Comparison of ENCODE assay signal across 22 cellular contexts in the genomic region with DNA sequence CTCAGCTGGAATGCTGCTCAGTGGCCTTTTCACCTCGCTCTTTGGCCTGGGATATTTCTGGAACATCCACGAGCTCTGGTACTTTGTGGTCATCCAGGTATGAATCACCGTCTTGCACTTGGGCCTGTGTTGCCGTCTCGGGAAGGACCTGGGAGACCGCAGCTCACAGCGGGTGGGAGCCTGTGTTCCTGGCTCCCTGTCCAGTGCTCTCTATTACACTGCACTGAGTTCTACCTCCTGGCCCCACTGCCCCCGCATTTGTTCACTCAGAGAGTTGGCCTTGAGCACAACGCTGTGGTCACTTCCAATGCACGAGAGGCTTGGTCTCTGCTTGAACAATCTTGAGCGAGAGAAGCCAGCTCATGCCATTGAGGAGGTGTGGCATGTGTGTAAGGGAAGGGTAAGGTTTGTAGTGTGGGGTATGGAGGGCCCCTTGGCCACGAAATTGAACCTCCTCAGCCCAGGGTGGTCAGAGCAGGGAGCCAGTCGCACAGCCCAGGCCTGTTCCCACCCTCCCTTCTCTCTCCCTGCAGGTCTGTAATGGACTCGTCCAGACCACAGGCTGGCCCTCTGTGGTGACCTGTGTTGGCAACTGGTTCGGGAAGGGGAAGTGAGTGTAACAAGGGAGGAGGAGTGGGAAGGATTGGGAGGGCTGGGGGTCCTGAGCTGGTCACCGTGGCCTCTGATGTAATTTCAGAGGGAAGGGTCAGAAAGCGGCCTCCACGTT. TPM values are rescaled to one million over a fixed set of nuclear protein-coding genes. Genes with fewer than 3 reads are reported as not detected.
DNase-seq lines count a peak whose midpoint lies in the region; ATAC-seq, FAIRE-seq and TF ChIP-seq lines count a peak whose summit lies in the region.
"Had no signal": no experiment of that assay in that cellular context is flagged by ENCODE, and none has a peak within 500 bp of the region (broad histone marks: within the 10 kb centered on the region; RNA-seq: fewer than 3 reads in every experiment).

No MANE protein-coding gene starts in this region.

- CTCF ChIA-PET in HepG2 (lab: Yijun Ruan, JAX; ENCODE audit: low intra/inter-chr PET ratio, low total read pairs), result no interaction called here

- no peak overlapping the region for H3K9ac ChIP-seq in HepG2 (ENCODE audit: insufficient read depth, low read depth, low read length)

- H3K9me3 ChIP-seq in HepG2 (ENCODE audit: low read length), result no peaks in the 10 kb centered on the region
- H3K9me3 ChIP-seq: heart left ventricle, suprapubic skin had no signal

- TF ChIP-seq RAD21 in HepG2 (CRISPR knock-in tag; IDR thresholded peaks at IDR 0.05), result no peak

- TF ChIP-seq EP300 in HepG2 (IDR thresholded peaks at IDR 0.05; ENCODE audit: low read depth in 2 of 2, low read length in 2 of 2), result no peak
- no peak for TF ChIP-seq EP300 in HepG2 (CRISPR knock-in tag; IDR thresholded peaks at IDR 0.05; ENCODE audit: borderline replicate concordance)

- in situ Hi-C loops in HepG2 (cut with HindIII; ENCODE audit: extremely low pct_ligation_motif_present, low pct_unique_long_range_greater_than_20kb), result no loop called here

- no peak for TF ChIP-seq CTCF in HepG2 (CRISPR knock-in tag; IDR thresholded peaks at IDR 0.05)

- no peak for ATAC-seq in HepG2
- ATAC-seq in GM18519 (IDR thresholded peaks at IDR 0.05; ENCODE audit: low FRiP score, unreplicated experiment), result no peak
- ATAC-seq in HG02938 (IDR thresholded peaks at IDR 0.05; ENCODE audit: unreplicated experiment), result no peak
- ATAC-seq: activated CD8-positive, alpha-beta memory T cell treated with anti-CD3 and anti-CD28 coated beads, Interleukin-2, amount 10 ng/mL, durations not matched to agents 7 days and 5 days; effector memory CD8-positive, alpha-beta T cell; heart left ventricle; natural killer cell treated with Interleukin-12 subunit alpha and Interleukin-12 subunit beta and Interleukin-15 and Interleukin-18, amount 100 ng/mL, for 72 hours; PC-3 had no signal

- H3K4me3 ChIP-seq in HepG2 (replicated peaks in 1 of 3; ENCODE audit: insufficient read depth in 1 of 3, low read depth in 2 of 3, low read length in 3 of 3), result no peak overlapping the region
- H3K4me3 ChIP-seq: heart left ventricle, SK-N-MC, suprapubic skin had no signal

- H3K4me2 ChIP-seq in HepG2 (ENCODE audit: low read depth, low read length), result peak overlapping the region; percentile 18; the same call in 1 of the 2 replicates

- no peaks in the 10 kb centered on the region for H3K79me2 ChIP-seq in HepG2 (ENCODE audit: insufficient read depth, low read length)

- POLR2A ChIA-PET in HepG2 (lab: Yijun Ruan, JAX), result no interaction called here

- H3K4me1 ChIP-seq in HepG2 (ENCODE audit: insufficient read depth, low read length), result peaks cover 37% of the 10 kb centered on the region
- H3K4me1 ChIP-seq: heart left ventricle had no signal

- H3K36me3 ChIP-seq in HepG2 (replicated peaks in 1 of 2; ENCODE audit: control insufficient read depth in 1 of 2, insufficient read depth in 2 of 2, low read length in 2 of 2), result no peaks in the 10 kb centered on the region
- H3K36me3 ChIP-seq: heart left ventricle, suprapubic skin had no signal

- 52% methylated on average over 16 of the region's 18 CpGs for WGBS in HepG2 (ENCODE audit: low lambda C conversion rate)

- no peak for TF ChIP-seq POLR2A in HepG2 (IDR thresholded peaks at IDR 0.05; ENCODE audit: insufficient read depth in 1 of 2, low read depth in 2 of 2, low read length in 2 of 2)

- DNase-seq in NOMO-1 treated with DMSO at 0.1 percent for 48 hours (lab: John Stamatoyannopoulos, UW; ENCODE audit: unreplicated experiment) (peak; percentile 14), NOMO-1 treated with dmso at 0.1 percent for 144 hours (lab: John Stamatoyannopoulos, UW; ENCODE audit: unreplicated experiment) (no peak), SW480 (ENCODE audit: low spot score) (peak; percentile 39), HepG2 (ENCODE audit: low spot score) (no peak), GM19238 (ENCODE audit: insufficient read length, low spot score) (no peak), inferior parietal cortex (ENCODE audit: extremely low spot score) (no peak)
- DNase-seq: activated CD8-positive, alpha-beta memory T cell treated with anti-CD3 and anti-CD28 coated beads, Interleukin-2, amount 10 ng/mL, durations not matched to agents 7 days and 5 days; cerebellar nuclear complex; effector memory CD8-positive, alpha-beta T cell; heart left ventricle; immature natural killer cell; mammary epithelial cell; NCI-H1048; NCI-H2029 treated with DMSO at 0.1 percent for 48 hours; NCI-H524; PC-3 had no signal

- no peak for FAIRE-seq in HepG2 (lab: Jason Lieb, UNC)

- no peak overlapping the region for H3K27ac ChIP-seq in HepG2 (ENCODE audit: extremely low read length, insufficient read depth, low read length)
- H3K27ac ChIP-seq: 22Rv1, heart left ventricle, SK-N-MC, suprapubic skin had no signal

- intact Hi-C loops in HepG2 (cut with micrococcal nuclease; ENCODE audit: unreplicated experiment), result no loop called here

- H3K27me3 ChIP-seq in HepG2 (ENCODE audit: control insufficient read depth in 1 of 2, insufficient read depth in 2 of 2, low read length in 2 of 2), result no peaks in the 10 kb centered on the region; a peak in 1 of 5 replicates

- BruUV-seq in HepG2 (replicated peaks; lab: Mats Ljungman, UMichigan), result no TSS peak

- H2AFZ ChIP-seq in HepG2 (ENCODE audit: low read length), result no peak overlapping the region

- no peaks in the 10 kb centered on the region for H4K20me1 ChIP-seq in HepG2 (ENCODE audit: insufficient read depth, low read length)

RNA-seq across cellular contexts. Expression of a gene that starts 16.2 kb away (rescaled TPM):
- total RNA-seq in HepG2 (2016; rRNA removed; fragmentation: Illumina TruSeq; extraction: Trizol), result 1.8 and 4.6 TPM in 2 replicates
- 0.30 and 0.53 TPM in 2 replicates for total RNA-seq in HepG2 (2016; cell fraction: cytosol; rRNA removed; fragmentation: Illumina TruSeq; extraction: Trizol; ENCODE audit: low read depth)
- total RNA-seq in HepG2 (2016; cell fraction: insoluble cytoplasmic fraction; rRNA removed; fragmentation: Illumina TruSeq; extraction: Trizol), result 1.9 and 5.8 TPM in 2 replicates
- 1.7 TPM in 2 replicates for total RNA-seq in HepG2 (2016; cell fraction: membrane; rRNA removed; fragmentation: Illumina TruSeq; extraction: Trizol)
- 5.8 and 6.3 TPM in 2 replicates for total RNA-seq in HepG2 (2016; cell fraction: nucleus; rRNA removed; fragmentation: Illumina TruSeq; extraction: Trizol)
- 3.8 and 7.1 TPM in 2 replicates for polyA plus RNA-seq in HepG2 (2011; rRNA removed)
- polyA plus RNA-seq in HepG2 (2011; cell fraction: cytosol; rRNA removed), result 3.3 and 6.2 TPM in 2 replicates
- 9.4 and 27.0 TPM in 2 replicates for polyA plus RNA-seq in HepG2 (2011; cell fraction: nucleus; rRNA removed)
- 1.3 and 1.8 TPM in 2 replicates for polyA plus RNA-seq in HepG2 (2012)
- 0.51 and 0.58 TPM in 2 replicates for polyA plus RNA-seq in HepG2 (2016; cell fraction: cytosol; fragmentation: Illumina TruSeq; extraction: Trizol; ENCODE audit: low read depth)
- 1.9 and 2.2 TPM in 2 replicates for polyA plus RNA-seq in HepG2 (2016; cell fraction: insoluble cytoplasmic fraction; fragmentation: Illumina TruSeq; extraction: Trizol; ENCODE audit: low read depth)
- 0.93 and 1.1 TPM in 2 replicates for polyA plus RNA-seq in HepG2 (2016; cell fraction: membrane; fragmentation: Illumina TruSeq; extraction: Trizol; ENCODE audit: low read depth)
- 8.4 and 9.8 TPM in 2 replicates for polyA plus RNA-seq in HepG2 (2016; cell fraction: nucleus; fragmentation: Illumina TruSeq; extraction: Trizol; ENCODE audit: insufficient read depth, low read depth)
- 0.26 and 16.3 TPM in 2 replicates for polyA minus RNA-seq in HepG2 (2011; rRNA and poly(A)+ RNA removed; ENCODE audit: low replicate concordance)
- polyA minus RNA-seq in HepG2 (2011; cell fraction: cytosol; rRNA and poly(A)+ RNA removed), result 2.0 and 4.0 TPM in 2 replicates
- 2.7 and 5.3 TPM in 2 replicates for polyA minus RNA-seq in HepG2 (2011; cell fraction: nucleus; rRNA and poly(A)+ RNA removed)

RNA-seq across cellular contexts. Expression of a gene that starts 32.1 kb away (rescaled TPM):
- 14.0 and 14.2 TPM in 2 replicates for total RNA-seq in HepG2 (2016; rRNA removed; fragmentation: Illumina TruSeq; extraction: Trizol)
- 5.2 and 7.3 TPM in 2 replicates for total RNA-seq in HepG2 (2016; cell fraction: cytosol; rRNA removed; fragmentation: Illumina TruSeq; extraction: Trizol; ENCODE audit: low read depth)
- total RNA-seq in HepG2 (2016; cell fraction: insoluble cytoplasmic fraction; rRNA removed; fragmentation: Illumina TruSeq; extraction: Trizol), result 14.1 and 16.1 TPM in 2 replicates
- 11.0 and 12.9 TPM in 2 replicates for total RNA-seq in HepG2 (2016; cell fraction: membrane; rRNA removed; fragmentation: Illumina TruSeq; extraction: Trizol)
- total RNA-seq in HepG2 (2016; cell fraction: nucleus; rRNA removed; fragmentation: Illumina TruSeq; extraction: Trizol), result 11.0 and 11.8 TPM in 2 replicates
- 10.0 and 11.8 TPM in 2 replicates for polyA plus RNA-seq in HepG2 (2011; rRNA removed)
- polyA plus RNA-seq in HepG2 (2011; cell fraction: cytosol; rRNA removed), result 12.9 and 14.2 TPM in 2 replicates
- 12.0 TPM in 2 replicates for polyA plus RNA-seq in HepG2 (2011; cell fraction: nucleus; rRNA removed)
- 8.4 and 10.1 TPM in 2 replicates for polyA plus RNA-seq in HepG2 (2012)
- 4.6 and 6.0 TPM in 2 replicates for polyA plus RNA-seq in HepG2 (2016; cell fraction: cytosol; fragmentation: Illumina TruSeq; extraction: Trizol; ENCODE audit: low read depth)
- polyA plus RNA-seq in HepG2 (2016; cell fraction: insoluble cytoplasmic fraction; fragmentation: Illumina TruSeq; extraction: Trizol; ENCODE audit: low read depth), result 12.6 and 16.7 TPM in 2 replicates
- 7.0 and 10.1 TPM in 2 replicates for polyA plus RNA-seq in HepG2 (2016; cell fraction: membrane; fragmentation: Illumina TruSeq; extraction: Trizol; ENCODE audit: low read depth)
- polyA plus RNA-seq in HepG2 (2016; cell fraction: nucleus; fragmentation: Illumina TruSeq; extraction: Trizol; ENCODE audit: insufficient read depth, low read depth), result 16.2 and 19.0 TPM in 2 replicates
- polyA minus RNA-seq in HepG2 (2011; rRNA and poly(A)+ RNA removed; ENCODE audit: low replicate concordance), result 4.5 and 7.8 TPM in 2 replicates
- polyA minus RNA-seq in HepG2 (2011; cell fraction: cytosol; rRNA and poly(A)+ RNA removed), result 2.6 and 3.8 TPM in 2 replicates
- polyA minus RNA-seq in HepG2 (2011; cell fraction: nucleus; rRNA and poly(A)+ RNA removed), result 8.1 and 9.7 TPM in 2 replicates

Comparison
In these comparisons a context has a peak if more than half of its experiments do, and no peak if none do; other contexts are left out.
1. DNase-seq: peak in NOMO-1 treated with DMSO at 0.1 percent for 48 hours (single experiment) and SW480 (single experiment); none in NOMO-1 treated with dmso at 0.1 percent for 144 hours (single experiment), HepG2 (single experiment), GM19238 (single experiment) and inferior parietal cortex (single experiment).